In the genomic region with DNA sequence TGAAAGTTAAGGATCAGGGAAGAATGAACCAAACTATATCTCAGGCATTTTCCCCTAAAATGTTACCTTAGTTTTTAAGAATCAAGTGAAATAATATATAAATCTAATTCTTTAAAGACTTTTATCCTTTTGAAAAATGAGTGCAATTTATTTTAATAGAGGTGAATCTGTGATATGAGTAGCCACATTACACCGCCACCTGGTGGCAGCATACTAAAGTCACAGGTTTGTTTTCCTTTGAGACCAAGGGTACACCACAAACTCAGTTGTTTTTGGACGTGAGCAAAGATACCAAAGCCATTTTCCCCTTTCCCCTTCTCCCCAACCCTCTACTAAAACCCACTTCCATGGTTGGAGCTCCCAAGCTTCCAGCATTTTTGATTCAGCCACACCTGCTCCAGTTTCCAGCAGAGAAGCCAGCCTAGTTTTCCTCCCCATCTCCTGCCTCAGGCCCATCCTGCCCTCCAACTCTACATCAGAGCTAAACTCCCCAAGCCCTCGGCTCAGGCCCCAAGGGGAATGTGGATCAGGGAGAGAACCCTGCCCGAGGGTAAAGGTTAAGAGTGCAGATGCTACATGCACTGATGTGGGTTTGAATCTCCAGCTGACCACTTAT, we compare ENCODE assay signal across 8 cellular contexts. TPM values are rescaled to one million over a fixed set of nuclear protein-coding genes. Genes with fewer than 3 reads are reported as not detected.
DNase-seq lines count a peak whose midpoint lies in the region; ATAC-seq and TF ChIP-seq lines count a peak whose summit lies in the region.

No MANE protein-coding gene starts in this region.

- H3K27ac Mint-ChIP-seq in CD8-positive, alpha-beta T cell = peak overlapping the region; percentile 25
- H3K27ac Mint-ChIP-seq in activated naive CD4-positive, alpha-beta T cell treated with anti-CD3 and anti-CD28 coated beads for 36 hours = no peak overlapping the region

- H3K9me3 Mint-ChIP-seq in CD8-positive, alpha-beta T cell = peaks cover 4% of the 10 kb centered on the region
- peaks cover 4% of the 10 kb centered on the region for H3K9me3 Mint-ChIP-seq in activated naive CD4-positive, alpha-beta T cell treated with anti-CD3 and anti-CD28 coated beads for 36 hours

- H3K27me3 ChIP-seq in CD8-positive, alpha-beta T cell (ENCODE audit: insufficient read depth, low read length) = no peaks in the 10 kb centered on the region

- peak; percentile 83 for TF ChIP-seq CTCF in CD8-positive, alpha-beta T cell (IDR thresholded peaks at IDR 0.05)

- H3K36me3 Mint-ChIP-seq in CD8-positive, alpha-beta T cell = no peaks in the 10 kb centered on the region
- H3K36me3 Mint-ChIP-seq in activated naive CD4-positive, alpha-beta T cell treated with anti-CD3 and anti-CD28 coated beads for 36 hours (ENCODE audit: low read depth) = no peaks in the 10 kb centered on the region

- intact Hi-C loops in CD8-positive, alpha-beta T cell (cut with DNase I, micrococcal nuclease) = loop anchor here (1.0 kb wide), 3 partner anchors 16 to 290 kb away; no protein-coding TSS in a partner anchor
- intact Hi-C loops in activated naive CD4-positive, alpha-beta T cell treated with anti-CD3 and anti-CD28 coated beads for 36 hours (cut with micrococcal nuclease) = loop anchor here (1.0 to 5.0 kb wide), 4 partner anchors 16 to 290 kb away; no protein-coding TSS in a partner anchor
- intact Hi-C loops in Right ventricle myocardium superior (cut with DNase I) = loop anchor here (10.0 kb wide), 1 partner anchor 116 kb away; no protein-coding TSS in a partner anchor

- ATAC-seq in CD8-positive, alpha-beta T cell = peak; percentile 73
- ATAC-seq in Right ventricle myocardium superior (ENCODE audit: poor library complexity) (peak; percentile 73), HG03045 (IDR thresholded peaks at IDR 0.05; ENCODE audit: unreplicated experiment) (no peak), GM19023 (IDR thresholded peaks at IDR 0.05; ENCODE audit: unreplicated experiment) (no peak)

- H3K27me3 Mint-ChIP-seq in CD8-positive, alpha-beta T cell (ENCODE audit: low read depth) = no peaks in the 10 kb centered on the region
- no peaks in the 10 kb centered on the region for H3K27me3 Mint-ChIP-seq in activated naive CD4-positive, alpha-beta T cell treated with anti-CD3 and anti-CD28 coated beads for 36 hours (ENCODE audit: low read depth)

- peak; percentile 52 to 88 (median 70) for DNase-seq in CD8-positive, alpha-beta T cell
- DNase-seq in HuH-7.5 (ENCODE audit: low spot score) = peak; percentile 55
- DNase-seq in SK-N-DZ (ENCODE audit: low spot score) = peak; percentile 42
- peak; percentile 87 for DNase-seq in activated naive CD4-positive, alpha-beta T cell treated with anti-CD3 and anti-CD28 coated beads for 36 hours
- DNase-seq in Right ventricle myocardium superior = peak; percentile 69
- DNase-seq in pulmonary artery endothelial cell (ENCODE audit: low read depth, low spot score) = peak; percentile 19

- peaks cover 10% of the 10 kb centered on the region for H3K4me1 Mint-ChIP-seq in CD8-positive, alpha-beta T cell (ENCODE audit: low read depth)
- peaks cover 6% of the 10 kb centered on the region for H3K4me1 Mint-ChIP-seq in activated naive CD4-positive, alpha-beta T cell treated with anti-CD3 and anti-CD28 coated beads for 36 hours (ENCODE audit: low read depth)

- CTCF ChIA-PET in CD8-positive, alpha-beta T cell (lab: Charles Lee) = interaction anchor here (0.7 to 13.6 kb wide), 38 partner anchors 8 to 309 kb away, joined by 3 to 238 read pairs (median 5); a partner anchor contains a TSS
- CTCF ChIA-PET in activated naive CD4-positive, alpha-beta T cell treated with anti-CD3 and anti-CD28 coated beads for 36 hours (lab: Charles Lee) = interaction anchor here (0.5 to 4.5 kb wide), 34 partner anchors 13 to 985 kb away, joined by 3 to 54 read pairs (median 4); no protein-coding TSS in a partner anchor

- H3K36me3 ChIP-seq in CD8-positive, alpha-beta T cell (ENCODE audit: insufficient read depth, low read length) = no peaks in the 10 kb centered on the region

- peaks cover 5% of the 10 kb centered on the region for H3K4me1 ChIP-seq in CD8-positive, alpha-beta T cell (ENCODE audit: insufficient read depth, low read length)

- POLR2A ChIA-PET in CD8-positive, alpha-beta T cell (lab: Charles Lee) = interaction anchor here (0.6 to 2.4 kb wide), 5 partner anchors 17 to 1646 kb away, joined by 3 to 10 read pairs (median 4); no protein-coding TSS in a partner anchor

- H3K4me3 ChIP-seq in CD8-positive, alpha-beta T cell (ENCODE audit: low read depth, low read length) = no peak overlapping the region

- no peak overlapping the region for H3K27ac ChIP-seq in CD8-positive, alpha-beta T cell (ENCODE audit: low read depth, low read length)

- no peaks in the 10 kb centered on the region for H3K9me3 ChIP-seq in CD8-positive, alpha-beta T cell (ENCODE audit: low read length)

- H3K4me3 Mint-ChIP-seq in CD8-positive, alpha-beta T cell = no peak overlapping the region
- H3K4me3 Mint-ChIP-seq in activated naive CD4-positive, alpha-beta T cell treated with anti-CD3 and anti-CD28 coated beads for 36 hours = no peak overlapping the region

RNA-seq across cellular contexts. Expression of a gene that starts 22.9 kb away (rescaled TPM):
- total RNA-seq in CD8-positive, alpha-beta T cell = 10 to 100 TPM; 46.1 to 49.5 TPM
- 0.20 and 0.23 TPM in 2 replicates for polyA plus RNA-seq in SK-N-DZ (2014; cell fraction: cytosol; rRNA removed)
- 0.06 and 0.21 TPM in 2 replicates for polyA plus RNA-seq in SK-N-DZ (2014; cell fraction: nucleus; rRNA removed)
- 10 to 100 TPM; 19.1 to 19.7 TPM for total RNA-seq in activated naive CD4-positive, alpha-beta T cell treated with anti-CD3 and anti-CD28 coated beads for 36 hours
- 11.8 TPM for total RNA-seq in Right ventricle myocardium superior
- total RNA-seq in pulmonary artery endothelial cell = 13.1 and 16.4 TPM in 2 replicates

Comparison
In these comparisons a context has a peak if more than half of its experiments do, and no peak if none do; other contexts are left out.
1. ATAC-seq: peak in CD8-positive, alpha-beta T cell (single experiment) and Right ventricle myocardium superior (single experiment); none in HG03045 (single experiment) and GM19023 (single experiment).
2. DNase-seq: peak in every context shown above with its lines; median percentile 87 in activated naive CD4-positive, alpha-beta T cell treated with anti-CD3 and anti-CD28 coated beads for 36 hours; 70 in CD8-positive, alpha-beta T cell; 69 in Right ventricle myocardium superior; 55 in HuH-7.5; 42 in SK-N-DZ; 19 in pulmonary artery endothelial cell.